ENCODE assay signal across 1 cellular context in the genomic region with DNA sequence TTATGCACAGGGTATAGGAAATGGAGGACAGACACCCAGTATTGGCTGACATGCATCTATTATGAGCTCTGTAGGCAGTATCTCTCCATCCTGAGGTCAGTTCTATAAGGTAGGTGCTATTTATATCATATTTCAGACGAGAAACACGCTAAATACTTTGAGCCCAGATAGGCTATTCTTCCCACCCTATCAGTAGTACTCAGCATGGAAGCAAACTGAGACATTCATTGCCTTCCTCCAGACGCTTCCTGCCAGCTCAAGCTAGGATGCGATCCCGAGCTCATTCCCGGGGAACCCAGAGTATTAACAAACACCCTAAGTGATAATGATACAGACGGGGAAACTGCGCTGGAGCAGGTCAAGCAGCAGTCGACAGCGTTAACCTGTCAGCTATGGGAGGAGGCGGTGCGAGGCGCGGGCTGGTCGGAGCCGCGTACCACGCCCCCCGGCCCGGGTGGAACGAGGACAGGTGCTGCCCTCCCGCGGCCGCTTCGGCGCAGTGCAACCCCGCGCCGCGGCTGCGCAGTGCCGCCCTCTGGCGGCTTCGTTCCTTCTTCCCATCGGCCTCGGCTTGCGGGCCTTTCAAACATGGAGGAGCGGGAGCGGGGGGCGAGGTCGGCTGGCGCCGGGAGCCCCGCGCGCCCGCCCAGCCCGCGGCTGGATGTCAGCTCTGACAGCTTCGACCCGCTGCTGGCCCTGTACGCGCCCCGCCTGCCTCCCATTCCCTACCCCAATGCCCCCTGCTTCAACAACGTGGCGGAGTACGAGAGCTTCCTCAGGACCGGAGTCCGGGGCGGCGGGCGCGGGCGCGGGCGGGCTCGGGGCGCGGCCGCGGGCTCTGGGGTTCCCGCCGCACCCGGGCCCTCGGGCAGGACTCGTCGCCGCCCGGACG.
TF ChIP-seq lines count a peak whose summit lies in the region.

Gene LSM11, plus strand, starts transcription at position 550 of the 892 bp plus-strand sequence. Its CDS starts 39 bp downstream, at position 589.

TF ChIP-seq in Ishikawa, 13 proteins besides CTCF, POLR2A, EP300 and RAD21 (continued from another document):
- TF ChIP-seq REST (IDR thresholded peaks at IDR 0.05; ENCODE audit: low read depth) (no peak), MAX (IDR thresholded peaks at IDR 0.05) (peak; percentile 72), TAF1 (IDR thresholded peaks at IDR 0.05; ENCODE audit: low read depth) (peak; percentile 47; the same call in 1 of the 2 replicates), NFIC (IDR thresholded peaks at IDR 0.05) (no peak), FOXM1 (IDR thresholded peaks at IDR 0.05; ENCODE audit: borderline replicate concordance, low read depth) (no peak)
